1 cellular context compared by ENCODE assay signal in the genomic region with DNA sequence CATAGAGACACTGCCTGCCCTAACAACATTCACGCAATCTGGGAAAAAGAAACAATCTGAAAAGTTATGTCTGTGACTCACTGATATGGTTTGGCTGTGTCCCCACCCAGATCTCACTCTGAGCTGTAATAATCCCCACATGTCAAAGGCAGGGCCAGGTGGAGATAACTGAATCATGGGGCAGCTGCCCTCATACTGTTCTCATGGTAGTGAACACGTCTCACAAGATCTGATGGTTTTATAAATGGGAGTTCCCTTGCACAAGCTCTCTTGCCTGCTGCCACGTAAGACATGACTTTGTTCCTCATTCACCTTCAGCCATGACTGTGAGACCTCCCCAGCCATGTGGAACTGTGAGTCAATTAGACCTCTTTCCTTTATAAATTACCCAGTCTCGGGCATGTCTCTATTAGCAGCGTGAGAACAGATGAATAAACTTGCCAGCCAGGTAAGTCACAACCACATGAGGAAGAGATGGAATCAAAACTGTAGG.
TF ChIP-seq lines count a peak whose summit lies in the region.

No MANE protein-coding gene starts in this region.

TF ChIP-seq in GM12878, 131 proteins besides CTCF, POLR2A, EP300 and RAD21 (continued from another document and continues in another):
- TF ChIP-seq CEBPZ (IDR thresholded peaks at IDR 0.05; ENCODE audit: low read depth, low read length) (no peak), SUZ12 (IDR thresholded peaks at IDR 0.05; ENCODE audit: unreplicated experiment) (no peak), FOXK2 (IDR thresholded peaks at IDR 0.05) (no peak), FOXM1 (IDR thresholded peaks at IDR 0.05; ENCODE audit: low read depth, low read length) (peak; percentile 40; the same call in 1 of the 2 replicates), MLLT1 (IDR thresholded peaks at IDR 0.05) (no peak), RB1 (IDR thresholded peaks at IDR 0.05; ENCODE audit: borderline replicate concordance) (no peak), NBN (IDR thresholded peaks at IDR 0.05) (peak; percentile 54), GABPA (IDR thresholded peaks at IDR 0.05; ENCODE audit: low read depth) (no peak), SIN3A (IDR thresholded peaks at IDR 0.05; ENCODE audit: low read depth, low read length) (no peak), CREM (IDR thresholded peaks at IDR 0.05; ENCODE audit: low read depth) (peak; percentile 31; the same call in 1 of the 2 replicates), PRDM15 (CRISPR knock-in tag; IDR thresholded peaks at IDR 0.05) (no peak), ZBTB11 (CRISPR knock-in tag; IDR thresholded peaks at IDR 0.05) (no peak), TAF1 (IDR thresholded peaks at IDR 0.05; ENCODE audit: borderline replicate concordance, low read depth, low read length) (no peak), HCFC1 (IDR thresholded peaks at IDR 0.05; ENCODE audit: low read length) (no peak), ATF2 (IDR thresholded peaks at IDR 0.05; ENCODE audit: low read length) (peak; percentile 80), ZBED1 (IDR thresholded peaks at IDR 0.05; ENCODE audit: borderline replicate concordance) (peak; percentile 65; the same call in 1 of the 2 replicates), NR2C1 (IDR thresholded peaks at IDR 0.05) (no peak), ETV6 (conservative IDR thresholded peaks at IDR 0.05 in 1 of 2, IDR thresholded peaks at IDR 0.05 in 1 of 2; ENCODE audit: borderline replicate concordance in 1 of 2, low read depth in 1 of 2) (peak in 1 of 2 experiments; percentile 25; a peak in 1 of 4 replicates), IKZF2 (IDR thresholded peaks at IDR 0.05) (peak; percentile 11 to 29; a peak in 1 of 4 replicates), IKZF1 (conservative IDR thresholded peaks at IDR 0.05) (no peak; the same call in 1 of the 2 replicates), USF1 (IDR thresholded peaks at IDR 0.05; ENCODE audit: borderline replicate concordance, extremely low read length, insufficient read depth, low read depth, low read length) (no peak), NFXL1 (IDR thresholded peaks at IDR 0.05; ENCODE audit: borderline replicate concordance) (no peak), STAT1 (conservative IDR thresholded peaks at IDR 0.05) (no peak), MYB (IDR thresholded peaks at IDR 0.05; ENCODE audit: borderline replicate concordance, low read depth, low read length) (no peak), E4F1 (IDR thresholded peaks at IDR 0.05; ENCODE audit: borderline replicate concordance, partially characterized antibody) (no peak), JUND (IDR thresholded peaks at IDR 0.05; ENCODE audit: low read depth, low read length) (no peak)
- TF ChIP-seq, protein P1, sequence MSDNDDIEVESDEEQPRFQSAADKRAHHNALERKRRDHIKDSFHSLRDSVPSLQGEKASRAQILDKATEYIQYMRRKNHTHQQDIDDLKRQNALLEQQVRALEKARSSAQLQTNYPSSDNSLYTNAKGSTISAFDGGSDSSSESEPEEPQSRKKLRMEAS (IDR thresholded peaks at IDR 0.05; ENCODE audit: low read depth, low read length) = no peak
- TF ChIP-seq, protein P2, sequence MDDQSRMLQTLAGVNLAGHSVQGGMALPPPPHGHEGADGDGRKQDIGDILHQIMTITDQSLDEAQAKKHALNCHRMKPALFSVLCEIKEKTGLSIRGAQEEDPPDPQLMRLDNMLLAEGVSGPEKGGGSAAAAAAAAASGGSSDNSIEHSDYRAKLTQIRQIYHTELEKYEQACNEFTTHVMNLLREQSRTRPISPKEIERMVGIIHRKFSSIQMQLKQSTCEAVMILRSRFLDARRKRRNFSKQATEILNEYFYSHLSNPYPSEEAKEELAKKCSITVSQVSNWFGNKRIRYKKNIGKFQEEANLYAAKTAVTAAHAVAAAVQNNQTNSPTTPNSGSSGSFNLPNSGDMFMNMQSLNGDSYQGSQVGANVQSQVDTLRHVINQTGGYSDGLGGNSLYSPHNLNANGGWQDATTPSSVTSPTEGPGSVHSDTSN (IDR thresholded peaks at IDR 0.05; ENCODE audit: insufficient replicate concordance, low read depth, low read length) = no peak
- TF ChIP-seq, protein P3, sequence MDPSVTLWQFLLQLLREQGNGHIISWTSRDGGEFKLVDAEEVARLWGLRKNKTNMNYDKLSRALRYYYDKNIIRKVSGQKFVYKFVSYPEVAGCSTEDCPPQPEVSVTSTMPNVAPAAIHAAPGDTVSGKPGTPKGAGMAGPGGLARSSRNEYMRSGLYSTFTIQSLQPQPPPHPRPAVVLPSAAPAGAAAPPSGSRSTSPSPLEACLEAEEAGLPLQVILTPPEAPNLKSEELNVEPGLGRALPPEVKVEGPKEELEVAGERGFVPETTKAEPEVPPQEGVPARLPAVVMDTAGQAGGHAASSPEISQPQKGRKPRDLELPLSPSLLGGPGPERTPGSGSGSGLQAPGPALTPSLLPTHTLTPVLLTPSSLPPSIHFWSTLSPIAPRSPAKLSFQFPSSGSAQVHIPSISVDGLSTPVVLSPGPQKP (IDR thresholded peaks at IDR 0.05; ENCODE audit: low read depth, low read length) = no peak
- TF ChIP-seq, protein P4, sequence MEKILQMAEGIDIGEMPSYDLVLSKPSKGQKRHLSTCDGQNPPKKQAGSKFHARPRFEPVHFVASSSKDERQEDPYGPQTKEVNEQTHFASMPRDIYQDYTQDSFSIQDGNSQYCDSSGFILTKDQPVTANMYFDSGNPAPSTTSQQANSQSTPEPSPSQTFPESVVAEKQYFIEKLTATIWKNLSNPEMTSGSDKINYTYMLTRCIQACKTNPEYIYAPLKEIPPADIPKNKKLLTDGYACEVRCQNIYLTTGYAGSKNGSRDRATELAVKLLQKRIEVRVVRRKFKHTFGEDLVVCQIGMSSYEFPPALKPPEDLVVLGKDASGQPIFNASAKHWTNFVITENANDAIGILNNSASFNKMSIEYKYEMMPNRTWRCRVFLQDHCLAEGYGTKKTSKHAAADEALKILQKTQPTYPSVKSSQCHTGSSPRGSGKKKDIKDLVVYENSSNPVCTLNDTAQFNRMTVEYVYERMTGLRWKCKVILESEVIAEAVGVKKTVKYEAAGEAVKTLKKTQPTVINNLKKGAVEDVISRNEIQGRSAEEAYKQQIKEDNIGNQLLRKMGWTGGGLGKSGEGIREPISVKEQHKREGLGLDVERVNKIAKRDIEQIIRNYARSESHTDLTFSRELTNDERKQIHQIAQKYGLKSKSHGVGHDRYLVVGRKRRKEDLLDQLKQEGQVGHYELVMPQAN (conservative IDR thresholded peaks at IDR 0.05) = no peak
